ENCODE assay signal across 36 cellular contexts in genomic region chr2:18612133-18612532, GRCh38. TPM values are rescaled to one million over a fixed set of nuclear protein-coding genes. Genes with fewer than 3 reads are reported as not detected.
"Had no signal": no experiment of that assay in that cellular context is flagged by ENCODE, and none has a peak within 500 bp of the region (broad histone marks: within the 10 kb centered on the region; RNA-seq: fewer than 3 reads in every experiment).

No MANE protein-coding gene starts in this region.

- H3K27ac Mint-ChIP-seq: natural killer cell; neural progenitor cell; stimulated activated memory B cell treated with anti-CD40 and anti-IgM and Interleukin-4, amounts not matched to agents 10 μg/mL and 1 μg/mL and 100 μg/mL, for 72 hours; stimulated activated naive CD8-positive, alpha-beta T cell treated with anti-CD3 and anti-CD28 coated beads, Interleukin-15, amount 100 ng/mL, for 72 hours; type B pancreatic cell had no signal

- H3K9me3 Mint-ChIP-seq: natural killer cell; nephron; neural progenitor cell; stimulated activated memory B cell treated with anti-CD40 and anti-IgM and Interleukin-4, amounts not matched to agents 10 μg/mL and 1 μg/mL and 100 μg/mL, for 72 hours; stimulated activated naive CD8-positive, alpha-beta T cell treated with anti-CD3 and anti-CD28 coated beads, Interleukin-15, amount 100 ng/mL, for 72 hours; type B pancreatic cell had no signal

- H3K4me3 Mint-ChIP-seq: natural killer cell; nephron; neural progenitor cell; stimulated activated memory B cell treated with anti-CD40 and anti-IgM and Interleukin-4, amounts not matched to agents 10 μg/mL and 1 μg/mL and 100 μg/mL, for 72 hours; stimulated activated naive CD8-positive, alpha-beta T cell treated with anti-CD3 and anti-CD28 coated beads, Interleukin-15, amount 100 ng/mL, for 72 hours; type B pancreatic cell had no signal

- H3K9me3 ChIP-seq: ovary, psoas muscle, spleen, suprapubic skin, testis, tibial artery, transverse colon, upper lobe of right lung, uterus had no signal

- H2AFZ ChIP-seq: neural progenitor cell, parathyroid adenoma had no signal

- H3K36me3 Mint-ChIP-seq: natural killer cell, neural progenitor cell, type B pancreatic cell had no signal

- H3K27me3 Mint-ChIP-seq: progenitor cell of endocrine pancreas; stimulated activated memory B cell treated with anti-CD40 and anti-IgM and Interleukin-4, amounts not matched to agents 10 μg/mL and 1 μg/mL and 100 μg/mL, for 72 hours; stimulated activated naive CD8-positive, alpha-beta T cell treated with anti-CD3 and anti-CD28 coated beads, Interleukin-15, amount 100 ng/mL, for 72 hours; type B pancreatic cell had no signal

- H3K4me1 Mint-ChIP-seq: natural killer cell; neural progenitor cell; stimulated activated memory B cell treated with anti-CD40 and anti-IgM and Interleukin-4, amounts not matched to agents 10 μg/mL and 1 μg/mL and 100 μg/mL, for 72 hours; stimulated activated naive CD8-positive, alpha-beta T cell treated with anti-CD3 and anti-CD28 coated beads, Interleukin-15, amount 100 ng/mL, for 72 hours had no signal

- ATAC-seq: natural killer cell; psoas muscle; sciatic nerve; stimulated activated memory B cell treated with anti-CD40 and anti-IgM and Interleukin-4, amounts not matched to agents 10 μg/mL and 1 μg/mL and 100 μg/mL, for 72 hours; stimulated activated naive CD8-positive, alpha-beta T cell treated with anti-CD3 and anti-CD28 coated beads, Interleukin-15, amount 100 ng/mL, for 72 hours; stimulated activated naive CD8-positive, alpha-beta T cell treated with anti-CD3 and anti-CD28 coated beads, Interleukin-15, Interleukin-2, amounts not matched to agents 100 U/mL and 50 U/mL, for 24 hours; upper lobe of right lung had no signal

- H3K4me2 ChIP-seq: neural progenitor cell, smooth muscle cell had no signal

- H3K79me2 ChIP-seq: parathyroid adenoma had no signal

- H3K27ac ChIP-seq: neural progenitor cell, ovary, parathyroid adenoma, psoas muscle, skin epidermis, spleen, suprapubic skin, testis, tibial artery, transverse colon, upper lobe of right lung, uterus had no signal

- DNase-seq: natural killer cell; occipital lobe; ovary; posterior cingulate gyrus; psoas muscle; spleen; stimulated activated CD4-positive, alpha-beta T cell treated with anti-CD3 and anti-CD28 coated beads, Interleukin-12 subunit alpha, Interleukin-12 subunit beta, amount 100 ng/mL, for 4 hours; stimulated activated CD4-positive, alpha-beta T cell treated with anti-CD3 and anti-CD28 coated beads, Interleukin-1b, Interleukin-23, amount 100 ng/mL, for 48 hours; stimulated activated CD4-positive, alpha-beta T cell treated with anti-CD3 and anti-CD28 coated beads, Interleukin-4, amount 100 ng/mL, for 1 hour; stimulated activated CD4-positive, alpha-beta T cell treated with anti-CD3 and anti-CD28 coated beads, Interleukin-4, amount 100 ng/mL, for 4 hours; stimulated activated CD8-positive, alpha-beta memory T cell treated with anti-CD3 and anti-CD28 coated beads, Interleukin-4, amount 100 ng/mL, for 48 hours; stimulated activated naive CD4-positive, alpha-beta T cell; stimulated activated naive CD8-positive, alpha-beta T cell treated with anti-CD3 and anti-CD28 coated beads, Interleukin-15, amount 100 ng/mL, for 72 hours; stimulated activated naive CD8-positive, alpha-beta T cell treated with anti-CD3 and anti-CD28 coated beads, Interleukin-15, Interleukin-2, amounts not matched to agents 100 U/mL and 50 U/mL, for 24 hours; substantia nigra; testis; tibial artery; transverse colon; upper lobe of right lung; uterus had no signal

- H3K4me3 ChIP-seq: neural progenitor cell, ovary, psoas muscle, skin epidermis, smooth muscle cell, spleen, suprapubic skin, testis, tibial artery, transverse colon, upper lobe of right lung, uterus had no signal

- H3K27me3 ChIP-seq: neural progenitor cell, ovary, spleen, suprapubic skin, testis, tibial artery, transverse colon, upper lobe of right lung, uterus had no signal

- H3K36me3 ChIP-seq: neural progenitor cell, ovary, spleen, suprapubic skin, tibial artery, transverse colon, upper lobe of right lung, uterus had no signal

- H3K4me1 ChIP-seq: neural progenitor cell, psoas muscle, spleen, suprapubic skin, testis, transverse colon, upper lobe of right lung, uterus had no signal

RNA-seq across cellular contexts. Expression of gene NT5C1B, which starts 22.8 kb away (rescaled TPM):
- total RNA-seq: natural killer cell, occipital lobe, osteoblast, ovary, progenitor cell of endocrine pancreas, psoas muscle, renal cortical epithelial cell, right cardiac atrium, sciatic nerve, smooth muscle cell, spleen, suprapubic skin, transverse colon, upper lobe of right lung, urinary bladder, uterus had no signal
- polyA plus RNA-seq: neural cell, ovary, psoas muscle, right cardiac atrium, smooth muscle cell, spleen, thymus had no signal
